In the genomic region with DNA sequence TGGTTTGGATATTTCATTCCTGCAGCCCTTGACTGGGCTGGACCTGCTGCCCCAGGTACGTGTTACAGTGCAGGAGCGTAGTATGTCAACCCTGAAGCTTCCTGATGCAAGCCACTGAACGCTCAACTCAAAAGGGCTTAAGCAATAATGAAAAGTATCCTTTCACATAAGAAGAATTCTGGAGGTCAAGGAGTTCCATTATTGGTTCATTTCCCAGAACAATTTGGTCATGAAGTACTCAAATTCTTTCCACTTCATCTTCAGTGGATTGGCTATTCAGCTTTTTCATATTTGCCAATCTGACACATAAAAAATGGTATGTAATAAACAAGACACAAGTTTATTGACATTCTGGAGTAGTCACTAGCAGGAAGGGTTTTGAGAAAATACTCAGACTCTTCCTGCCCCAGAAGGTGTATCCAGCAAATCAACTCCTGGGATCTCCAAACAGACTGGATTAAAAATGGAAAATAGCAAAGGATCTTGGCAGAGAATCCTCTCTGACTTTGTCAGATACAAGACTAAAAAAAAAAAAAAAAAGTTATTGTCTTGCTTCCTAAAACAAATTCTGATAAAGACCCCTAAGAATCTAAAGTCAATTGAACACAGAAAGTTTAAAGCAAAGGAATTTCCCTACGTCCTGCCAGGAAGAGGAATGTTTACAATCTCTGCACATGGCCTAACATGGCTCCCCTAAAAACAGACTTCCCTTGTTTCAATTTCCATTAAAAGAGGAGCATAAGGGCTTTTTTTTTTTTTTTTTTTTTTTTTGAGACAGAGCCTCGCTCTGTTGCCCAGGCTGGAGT, we compare ENCODE assay signal across 1 cellular context.
TF ChIP-seq lines count a peak whose summit lies in the region.

No MANE protein-coding gene starts in this region.

TF ChIP-seq in K562, 482 proteins besides CTCF, POLR2A, EP300 and RAD21 (continued from another document):
- TF ChIP-seq BRF1 (IDR thresholded peaks at IDR 0.05; ENCODE audit: borderline replicate concordance, extremely low read depth, insufficient read length) (no peak), POLR2AphosphoS2 (IDR thresholded peaks at IDR 0.05; ENCODE audit: low read length) (no peak), REST (CRISPR knock-in tag; IDR thresholded peaks at IDR 0.05; ENCODE audit: low read depth) (no peak), ZNF277 (CRISPR knock-in tag; IDR thresholded peaks at IDR 0.05; ENCODE audit: borderline replicate concordance) (no peak), NCOA1 (IDR thresholded peaks at IDR 0.05; ENCODE audit: low read depth) (no peak), YY1 (IDR thresholded peaks at IDR 0.05; ENCODE audit: borderline replicate concordance in 1 of 3, control insufficient read depth in 1 of 3, extremely low read depth in 1 of 3, insufficient read depth in 3 of 3, insufficient read length in 1 of 3, insufficient replicate concordance in 2 of 3, low read depth in 1 of 3, low read length in 2 of 3) (no peak), PHTF2 (CRISPR knock-in tag; IDR thresholded peaks at IDR 0.05) (no peak), SRF (CRISPR knock-in tag; IDR thresholded peaks at IDR 0.05) (no peak), POU5F1 (IDR thresholded peaks at IDR 0.05; ENCODE audit: borderline replicate concordance, low read depth, low read length, partially characterized antibody) (no peak), HMG20A (CRISPR knock-in tag; conservative IDR thresholded peaks at IDR 0.05) (no peak)
TF ChIP-seq in K562: peak in this region for 0.
